In genomic region chr1:57276916-57277315, GRCh38 we compare ENCODE assay signal across 27 cellular contexts.
A peak's percentile ranks its signal among the peaks of the same experiment; 100 is the strongest.
DNase-seq lines count a peak whose midpoint lies in the region; ATAC-seq, FAIRE-seq and TF ChIP-seq lines count a peak whose summit lies in the region.
"Had no signal": no experiment of that assay in that cellular context is flagged by ENCODE, and none has a peak within 500 bp of the region (broad histone marks: within the 10 kb centered on the region; RNA-seq: fewer than 3 reads in every experiment).

No MANE protein-coding gene starts in this region.

- no peaks in the 10 kb centered on the region for H3K79me2 ChIP-seq in hepatocyte

- H3K9me3 ChIP-seq in BLaER1 (0 out of 2 replicates have a peak, but pooled peaks cover 3% of the 10 kb centered on the region), hepatocyte (ENCODE audit: low read depth) (no peaks in the 10 kb centered on the region), right lobe of liver (no peaks in the 10 kb centered on the region)
- peaks cover 0 to 6% (median 0%) of the 10 kb centered on the region in 11 experiments; a peak in 3 of 22 replicates for H3K9me3 ChIP-seq in BLaER1 treated with 17β-estradiol and CSF1 and Interleukin-3, amounts not matched to agents 10 nM and 100 nM (replicated peaks in 1 of 11)
- H3K9me3 ChIP-seq: BE2C had no signal

- TF ChIP-seq CTCF in hepatocyte (IDR thresholded peaks at IDR 0.05; ENCODE audit: poor library complexity) (no peak), right lobe of liver (IDR thresholded peaks at IDR 0.05) (no peak)

- H3K27ac ChIP-seq in BLaER1 = peak overlapping the region; percentile 52; the same call in 1 of the 2 replicates
- H3K27ac ChIP-seq in BLaER1 treated with 17β-estradiol and CSF1 and Interleukin-3, amounts not matched to agents 10 nM and 100 nM = peak overlapping the region in 6 of 11 experiments; percentile 18 to 72 (median 63); a peak in 7 of 22 replicates
- peak overlapping the region; percentile 83 for H3K27ac ChIP-seq in hepatocyte
- H3K27ac ChIP-seq in right lobe of liver = peak overlapping the region in 2 of 3 donors; percentile 60 to 97

- FAIRE-seq in HTR-8/SVneo (lab: Jason Lieb, UNC) = no peak
- FAIRE-seq: A204.1, GM12878, GM12892, GM18507 had no signal

- 0 out of 2 replicates have a peak, but pooled peaks cover 3% of the 10 kb centered on the region for H3K36me3 ChIP-seq in BLaER1
- peaks cover 0 to 4% (median 0%) of the 10 kb centered on the region in 11 experiments; a peak in 1 of 22 replicates for H3K36me3 ChIP-seq in BLaER1 treated with 17β-estradiol and CSF1 and Interleukin-3, amounts not matched to agents 10 nM and 100 nM
- H3K36me3 ChIP-seq in hepatocyte (replicated peaks; ENCODE audit: insufficient read depth, low read depth) = no peaks in the 10 kb centered on the region
- H3K36me3 ChIP-seq in right lobe of liver = no peaks in the 10 kb centered on the region
- H3K36me3 ChIP-seq: BE2C had no signal

- H2AFZ ChIP-seq in hepatocyte = no peak overlapping the region

- H3K4me3 ChIP-seq in BLaER1 (no peak overlapping the region), hepatocyte (no peak overlapping the region), right lobe of liver (no peak overlapping the region)
- H3K4me3 ChIP-seq in BLaER1 treated with 17β-estradiol and CSF1 and Interleukin-3, amounts not matched to agents 10 nM and 100 nM = no peak overlapping the region
- H3K4me3 ChIP-seq: GM12878 had no signal

- no peak overlapping the region for H3K9ac ChIP-seq in BLaER1
- no peak overlapping the region for H3K9ac ChIP-seq in BLaER1 treated with 17β-estradiol and CSF1 and Interleukin-3, amounts not matched to agents 10 nM and 100 nM

- no peaks in the 10 kb centered on the region for H3K27me3 ChIP-seq in BLaER1
- H3K27me3 ChIP-seq in BLaER1 treated with 17β-estradiol and CSF1 and Interleukin-3, amounts not matched to agents 10 nM and 100 nM = no peaks in the 10 kb centered on the region
- H3K27me3 ChIP-seq in hepatocyte = no peaks in the 10 kb centered on the region
- no peaks in the 10 kb centered on the region for H3K27me3 ChIP-seq in right lobe of liver
- H3K27me3 ChIP-seq: BE2C had no signal

- ATAC-seq in right lobe of liver (peak; percentile 3 to 32 (median 11)), GM19328 (IDR thresholded peaks at IDR 0.05; ENCODE audit: unreplicated experiment) (no peak)
- ATAC-seq: GM12878 had no signal

- no peak for TF ChIP-seq POLR2A in right lobe of liver (IDR thresholded peaks at IDR 0.05)

- H4K20me1 ChIP-seq in BLaER1 (no peaks in the 10 kb centered on the region), hepatocyte (ENCODE audit: insufficient read depth, poor library complexity, severe bottlenecking) (no peaks in the 10 kb centered on the region)
- H4K20me1 ChIP-seq in BLaER1 treated with 17β-estradiol and CSF1 and Interleukin-3, amounts not matched to agents 10 nM and 100 nM = no peaks in the 10 kb centered on the region

- peak; percentile 16 for DNase-seq in hepatocyte (ENCODE audit: low spot score)
- DNase-seq in right lobe of liver = no peak
- DNase-seq in mesenteric fat pad (ENCODE audit: low spot score) = no peak
- DNase-seq in NAMALWA (ENCODE audit: low spot score) = no peak
- DNase-seq in HTR-8/SVneo (ENCODE audit: insufficient read length, low spot score) = no peak
- DNase-seq: 8988T; ACHN; BE2C; C1 segment of cervical spinal cord; CD4-positive, alpha-beta memory T cell; CD4-positive, CD25-positive, alpha-beta regulatory T cell; CD8-positive, alpha-beta memory T cell; COR-L47; DMS 273 treated with DMSO at 0.1 percent for 48 hours; DMS153; DMS53; DMS79; DND-41; EL; GDM1 had no signal

- H3K9me2 ChIP-seq in hepatocyte (replicated peaks; ENCODE audit: insufficient read depth) = no peaks in the 10 kb centered on the region

- intact Hi-C loops in right lobe of liver (cut with DNase I) = no loop called here

- peaks cover 71% of the 10 kb centered on the region for H3K4me1 ChIP-seq in BLaER1
- H3K4me1 ChIP-seq in BLaER1 treated with 17β-estradiol and CSF1 and Interleukin-3, amounts not matched to agents 10 nM and 100 nM = peaks cover 19 to 61% (median 54%) of the 10 kb centered on the region in 10 experiments
- H3K4me1 ChIP-seq in hepatocyte (ENCODE audit: insufficient read depth) = peaks cover 28% of the 10 kb centered on the region
- peaks cover 0 to 54% (median 20%) of the 10 kb centered on the region in 4 donors for H3K4me1 ChIP-seq in right lobe of liver
- H3K4me1 ChIP-seq: BE2C had no signal

- H3K4me2 ChIP-seq in BLaER1 = peak overlapping the region; percentile 90
- H3K4me2 ChIP-seq in BLaER1 treated with 17β-estradiol and CSF1 and Interleukin-3, amounts not matched to agents 10 nM and 100 nM = peak overlapping the region in 7 of 11 experiments; percentile 62 to 80 (median 68); a peak in 11 of 22 replicates
- H3K4me2 ChIP-seq in hepatocyte = no peak overlapping the region

- 73% methylated on average over 5 of the region's 5 CpGs for WGBS in hepatocyte (ENCODE audit: low lambda C conversion rate, missing lambda C conversion rate)
- 33% methylated on average over 5 of the region's 5 CpGs for WGBS in right lobe of liver (ENCODE audit: insufficient coverage, low coverage, low lambda C conversion rate, missing lambda C conversion rate)
